Comparison of ENCODE assay signal across 18 cellular contexts in the genomic region with DNA sequence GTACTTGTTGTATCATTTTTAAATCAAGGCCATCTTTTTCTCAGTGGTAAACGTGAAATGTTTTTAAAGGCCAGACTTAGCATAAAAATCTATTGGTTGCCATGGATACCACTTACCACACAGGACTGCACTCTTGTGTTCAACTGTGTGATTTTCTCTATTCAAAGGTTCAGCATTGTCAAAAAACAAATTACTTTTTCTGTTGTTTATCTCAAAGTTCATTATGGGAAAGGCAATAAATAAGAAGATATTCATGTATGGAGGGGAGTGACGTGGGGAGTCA.
DNase-seq lines count a peak whose midpoint lies in the region; ATAC-seq and TF ChIP-seq lines count a peak whose summit lies in the region.
"Had no signal": no experiment of that assay in that cellular context is flagged by ENCODE, and none has a peak within 500 bp of the region (broad histone marks: within the 10 kb centered on the region; RNA-seq: fewer than 3 reads in every experiment).

No MANE protein-coding gene starts in this region.

- no peak for TF ChIP-seq CTCF in omental fat pad (IDR thresholded peaks at IDR 0.05)

- peak overlapping the region; percentile 31 for H3K4me3 Mint-ChIP-seq in activated CD4-positive, alpha-beta T cell treated with anti-CD3 and anti-CD28 coated beads, Interleukin-2, amount 10 ng/mL, durations not matched to agents 7 days and 5 days
- H3K4me3 Mint-ChIP-seq in CD4-positive, CD25-positive, alpha-beta regulatory T cell = peak overlapping the region in 2 of 4 donors; percentile 48 to 51
- no peak overlapping the region for H3K4me3 Mint-ChIP-seq in activated CD8-positive, alpha-beta T cell treated with anti-CD3 and anti-CD28 coated beads, Interleukin-2, amount 10 ng/mL, durations not matched to agents 7 days and 5 days
- H3K4me3 Mint-ChIP-seq: neural crest cell; stimulated activated effector memory CD8-positive, alpha-beta T cell treated with anti-CD3 and anti-CD28 coated beads, Interleukin-12 subunit alpha, Interleukin-12 subunit beta, amount 100 ng/mL, for 72 hours had no signal

- POLR2A ChIA-PET in activated CD4-positive, alpha-beta T cell treated with anti-CD3 and anti-CD28 coated beads, Interleukin-2, amount 10 ng/mL, durations not matched to agents 7 days and 5 days (lab: Charles Lee) = no interaction called here
- POLR2A ChIA-PET in activated CD8-positive, alpha-beta T cell treated with anti-CD3 and anti-CD28 coated beads, Interleukin-2, amount 10 ng/mL, durations not matched to agents 7 days and 5 days (lab: Charles Lee) = no interaction called here

- peaks cover 55% of the 10 kb centered on the region for H3K4me1 Mint-ChIP-seq in activated CD4-positive, alpha-beta T cell treated with anti-CD3 and anti-CD28 coated beads, Interleukin-2, amount 10 ng/mL, durations not matched to agents 7 days and 5 days
- peaks cover 21 to 56% (median 30%) of the 10 kb centered on the region in 4 donors for H3K4me1 Mint-ChIP-seq in CD4-positive, CD25-positive, alpha-beta regulatory T cell
- H3K4me1 Mint-ChIP-seq in activated CD8-positive, alpha-beta T cell treated with anti-CD3 and anti-CD28 coated beads, Interleukin-2, amount 10 ng/mL, durations not matched to agents 7 days and 5 days (ENCODE audit: low read depth) = peaks cover 42% of the 10 kb centered on the region

- H3K27ac ChIP-seq in CD4-positive, CD25-positive, alpha-beta regulatory T cell (ENCODE audit: insufficient read depth, low read length, poor library complexity, severe bottlenecking) = no peak overlapping the region
- H3K27ac ChIP-seq: A549, C4-2B, upper lobe of left lung had no signal

- no peaks in the 10 kb centered on the region for H3K36me3 ChIP-seq in CD4-positive, CD25-positive, alpha-beta regulatory T cell (ENCODE audit: control insufficient read depth, insufficient read depth, low read length)
- H3K36me3 ChIP-seq: upper lobe of left lung had no signal

- peak overlapping the region; percentile 90 for H3K27ac Mint-ChIP-seq in activated CD4-positive, alpha-beta T cell treated with anti-CD3 and anti-CD28 coated beads, Interleukin-2, amount 10 ng/mL, durations not matched to agents 7 days and 5 days
- H3K27ac Mint-ChIP-seq in CD4-positive, CD25-positive, alpha-beta regulatory T cell = peak overlapping the region; percentile 32 to 80 (median 72)
- H3K27ac Mint-ChIP-seq in activated CD8-positive, alpha-beta T cell treated with anti-CD3 and anti-CD28 coated beads, Interleukin-2, amount 10 ng/mL, durations not matched to agents 7 days and 5 days = peak overlapping the region; percentile 84

- peaks cover 35% of the 10 kb centered on the region for H3K9me3 Mint-ChIP-seq in activated CD4-positive, alpha-beta T cell treated with anti-CD3 and anti-CD28 coated beads, Interleukin-2, amount 10 ng/mL, durations not matched to agents 7 days and 5 days
- peaks cover 0 to 5% (median 1%) of the 10 kb centered on the region in 7 donors for H3K9me3 Mint-ChIP-seq in CD4-positive, CD25-positive, alpha-beta regulatory T cell
- peaks cover 4% of the 10 kb centered on the region for H3K9me3 Mint-ChIP-seq in activated CD8-positive, alpha-beta T cell treated with anti-CD3 and anti-CD28 coated beads, Interleukin-2, amount 10 ng/mL, durations not matched to agents 7 days and 5 days (ENCODE audit: insufficient read depth)
- H3K9me3 Mint-ChIP-seq: neural crest cell; stimulated activated effector memory CD8-positive, alpha-beta T cell treated with anti-CD3 and anti-CD28 coated beads, Interleukin-12 subunit alpha, Interleukin-12 subunit beta, amount 100 ng/mL, for 72 hours had no signal

- DNase-seq in activated CD4-positive, alpha-beta T cell treated with anti-CD3 and anti-CD28 coated beads, Interleukin-2, amount 10 ng/mL, durations not matched to agents 7 days and 5 days = no peak
- DNase-seq in activated CD4-positive, alpha-beta T cell treated with anti-CD3 and anti-CD28 coated beads, Interleukin-2, amount 50 U/mL, for 1 hour = no peak
- no peak for DNase-seq in CD4-positive, CD25-positive, alpha-beta regulatory T cell
- no peak for DNase-seq in activated CD8-positive, alpha-beta T cell treated with anti-CD3 and anti-CD28 coated beads, Interleukin-2, amount 10 ng/mL, durations not matched to agents 7 days and 5 days
- peak; percentile 21 for DNase-seq in midbrain (lab: John Stamatoyannopoulos, UW)
- DNase-seq in kidney tubule cell (ENCODE audit: low spot score) = no peak
- DNase-seq in omental fat pad (ENCODE audit: low spot score) = no peak
- DNase-seq: activated naive CD4-positive, alpha-beta T cell treated with anti-CD3 and anti-CD28 coated beads, Interleukin-2, amount 50 U/mL, for 16 hours; DMS53; NCI-H1436; T1000; upper lobe of left lung had no signal

- H3K36me3 Mint-ChIP-seq in activated CD4-positive, alpha-beta T cell treated with anti-CD3 and anti-CD28 coated beads, Interleukin-2, amount 10 ng/mL, durations not matched to agents 7 days and 5 days (ENCODE audit: low read depth) = peaks cover 25% of the 10 kb centered on the region
- peaks cover 3% of the 10 kb centered on the region for H3K36me3 Mint-ChIP-seq in CD4-positive, CD25-positive, alpha-beta regulatory T cell
- peaks cover 2% of the 10 kb centered on the region for H3K36me3 Mint-ChIP-seq in activated CD8-positive, alpha-beta T cell treated with anti-CD3 and anti-CD28 coated beads, Interleukin-2, amount 10 ng/mL, durations not matched to agents 7 days and 5 days (ENCODE audit: low read depth)
- H3K36me3 Mint-ChIP-seq: stimulated activated effector memory CD8-positive, alpha-beta T cell treated with anti-CD3 and anti-CD28 coated beads, Interleukin-12 subunit alpha, Interleukin-12 subunit beta, amount 100 ng/mL, for 72 hours had no signal

- H3K27me3 ChIP-seq in CD4-positive, CD25-positive, alpha-beta regulatory T cell (ENCODE audit: control insufficient read depth, insufficient read depth, low read length) = no peaks in the 10 kb centered on the region
- H3K27me3 ChIP-seq: upper lobe of left lung had no signal

- ATAC-seq in CD4-positive, CD25-positive, alpha-beta regulatory T cell (ENCODE audit: low read depth in 2 of 2) = no peak
- no peak for ATAC-seq in activated CD8-positive, alpha-beta T cell treated with anti-CD3 and anti-CD28 coated beads, Interleukin-2, amount 10 ng/mL, durations not matched to agents 7 days and 5 days
- ATAC-seq in omental fat pad (ENCODE audit: low FRiP score) (no peak), GM18502 (IDR thresholded peaks at IDR 0.05; ENCODE audit: poor library complexity, unreplicated experiment) (no peak)
- ATAC-seq: A549; Panc1; stimulated activated effector memory CD8-positive, alpha-beta T cell treated with anti-CD3 and anti-CD28 coated beads, Interleukin-12 subunit alpha, Interleukin-12 subunit beta, amount 100 ng/mL, for 72 hours had no signal

- CTCF ChIA-PET in activated CD4-positive, alpha-beta T cell treated with anti-CD3 and anti-CD28 coated beads, Interleukin-2, amount 10 ng/mL, durations not matched to agents 7 days and 5 days (lab: Charles Lee) = no interaction called here
- CTCF ChIA-PET in activated CD8-positive, alpha-beta T cell treated with anti-CD3 and anti-CD28 coated beads, Interleukin-2, amount 10 ng/mL, durations not matched to agents 7 days and 5 days (lab: Charles Lee) = no interaction called here

- H3K4me3 ChIP-seq in CD4-positive, CD25-positive, alpha-beta regulatory T cell (ENCODE audit: low read depth, low read length) = no peak overlapping the region
- H3K4me3 ChIP-seq: A549, upper lobe of left lung had no signal

- no peaks in the 10 kb centered on the region for H3K27me3 Mint-ChIP-seq in activated CD4-positive, alpha-beta T cell treated with anti-CD3 and anti-CD28 coated beads, Interleukin-2, amount 10 ng/mL, durations not matched to agents 7 days and 5 days
- H3K27me3 Mint-ChIP-seq in CD4-positive, CD25-positive, alpha-beta regulatory T cell = peaks cover 5% of the 10 kb centered on the region
- no peaks in the 10 kb centered on the region for H3K27me3 Mint-ChIP-seq in activated CD8-positive, alpha-beta T cell treated with anti-CD3 and anti-CD28 coated beads, Interleukin-2, amount 10 ng/mL, durations not matched to agents 7 days and 5 days (ENCODE audit: low read depth)

- peaks cover 0 to 6% of the 10 kb centered on the region in 2 experiments for H3K9me3 ChIP-seq in CD4-positive, CD25-positive, alpha-beta regulatory T cell (ENCODE audit: control insufficient read depth in 2 of 2, low read length in 2 of 2)
- H3K9me3 ChIP-seq: A549, upper lobe of left lung had no signal

- H3K4me1 ChIP-seq in CD4-positive, CD25-positive, alpha-beta regulatory T cell (ENCODE audit: control insufficient read depth, insufficient read depth, low read length, poor library complexity, severe bottlenecking) = peaks cover 27% of the 10 kb centered on the region
- H3K4me1 ChIP-seq: A549, upper lobe of left lung had no signal
